In the genomic region with DNA sequence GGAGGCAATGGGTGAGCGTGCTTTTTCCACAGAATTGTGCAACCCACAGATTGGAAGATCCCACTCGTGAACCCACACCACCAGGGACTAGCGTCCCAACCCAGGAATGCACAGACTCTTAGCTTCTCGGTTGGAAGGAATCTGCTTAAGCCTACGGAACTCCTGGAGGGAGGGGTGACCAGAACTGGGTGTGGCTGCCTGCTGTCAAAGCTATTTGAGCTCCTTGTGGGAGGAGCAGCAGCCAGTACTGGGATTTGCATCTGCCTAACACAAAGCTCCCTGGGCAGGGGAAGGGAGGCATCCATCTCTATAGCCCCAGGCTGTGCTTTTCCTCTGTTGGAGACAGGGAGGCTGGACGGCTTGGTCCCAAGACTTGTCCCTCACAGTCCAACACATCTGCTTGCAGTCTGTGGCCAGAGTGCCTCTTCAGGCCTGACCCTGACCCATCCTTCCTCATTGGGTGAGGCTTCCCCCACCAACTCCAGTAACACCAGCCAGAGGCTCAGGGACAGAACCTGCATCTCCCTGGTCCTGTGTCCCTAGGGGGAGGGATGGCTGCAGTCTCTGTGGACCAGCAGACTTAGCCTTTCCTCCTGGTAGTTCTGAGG, we compare ENCODE assay signal across 25 cellular contexts. TPM values are rescaled to one million over a fixed set of nuclear protein-coding genes. Genes with fewer than 3 reads are reported as not detected.
DNase-seq lines count a peak whose midpoint lies in the region; ATAC-seq and TF ChIP-seq lines count a peak whose summit lies in the region.
"Had no signal": no experiment of that assay in that cellular context is flagged by ENCODE, and none has a peak within 500 bp of the region (broad histone marks: within the 10 kb centered on the region; RNA-seq: fewer than 3 reads in every experiment).

No MANE protein-coding gene starts in this region.

- H3K27ac ChIP-seq in H9 (ENCODE audit: insufficient read length, low read depth, low read length) (no peak overlapping the region), SJCRH30 (no peak overlapping the region)
- H3K27ac ChIP-seq: A549, KMS-11, PC-9 had no signal

- no peak overlapping the region for H3K4me3 ChIP-seq in SJCRH30
- H3K4me3 ChIP-seq: A549, GM12878, PC-9 had no signal

- H3K4me3 Mint-ChIP-seq in H9 (no peak overlapping the region), Calu3 (ENCODE audit: low read depth, unreplicated experiment) (no peak overlapping the region)
- H3K4me3 Mint-ChIP-seq: CD4-positive, alpha-beta memory T cell; T-cell had no signal

- H3K9me3 Mint-ChIP-seq in H9 (peaks cover 14 to 23% of the 10 kb centered on the region in 2 experiments; a peak in 4 of 5 replicates), Calu3 (ENCODE audit: low read depth, unreplicated experiment) (peaks cover 35% of the 10 kb centered on the region)

- WGBS in H9 (ENCODE audit: extremely low coverage, insufficient read length, low lambda C conversion rate): no CpG with 5 or more reads among the region's 6 CpGs

- H3K4me1 ChIP-seq in H9 (ENCODE audit: insufficient read depth, low read length) (no peaks in the 10 kb centered on the region), SJCRH30 (no peaks in the 10 kb centered on the region)
- H3K4me1 ChIP-seq: A549 had no signal

- H3K27me3 Mint-ChIP-seq in H9 (ENCODE audit: low read depth) (no peaks in the 10 kb centered on the region; the same call in 1 of the 2 replicates), Calu3 (ENCODE audit: unreplicated experiment) (no peaks in the 10 kb centered on the region)
- H3K27me3 Mint-ChIP-seq: CD4-positive, alpha-beta memory T cell; T-cell had no signal

- no peak overlapping the region for H2BK15ac ChIP-seq in H9 (ENCODE audit: low read depth, low read length)

- no TSS peak for BruUV-seq in Calu3 (replicated peaks; lab: Mats Ljungman, UMichigan)

- H3K27ac Mint-ChIP-seq in H9 (no peak overlapping the region), Calu3 (ENCODE audit: unreplicated experiment) (no peak overlapping the region)
- H3K27ac Mint-ChIP-seq: CD4-positive, alpha-beta memory T cell; T-cell had no signal

- intact Hi-C loops in Calu3 (cut with micrococcal nuclease; ENCODE audit: unreplicated experiment): no loop called here

- no peaks in the 10 kb centered on the region for H4K20me1 ChIP-seq in H9 (ENCODE audit: control insufficient read depth, insufficient read depth, insufficient read length)

- no peak overlapping the region for H4K8ac ChIP-seq in H9 (replicated peaks; ENCODE audit: insufficient read length, low read depth, low read length)

- H4K91ac ChIP-seq in H9 (ENCODE audit: insufficient read length, low read depth, low read length): no peak overlapping the region

- no peaks in the 10 kb centered on the region for H3K79me2 ChIP-seq in H9 (ENCODE audit: insufficient read depth, low read length)

- H3K4me1 Mint-ChIP-seq in H9: no peaks in the 10 kb centered on the region
- H3K4me1 Mint-ChIP-seq in Calu3 (ENCODE audit: low read depth, unreplicated experiment): no peaks in the 10 kb centered on the region
- H3K4me1 Mint-ChIP-seq: CD4-positive, alpha-beta memory T cell; T-cell had no signal

- no peaks in the 10 kb centered on the region for H3K36me3 ChIP-seq in SJCRH30

- no peak overlapping the region for H2BK120ac ChIP-seq in H9 (ENCODE audit: low read depth, low read length, poor library complexity, severe bottlenecking)

- no peak overlapping the region for H3K4me2 ChIP-seq in H9 (ENCODE audit: insufficient read depth, insufficient read length, low read length)
- H3K4me2 ChIP-seq: A549, KMS-11, PC-9 had no signal

- no peak overlapping the region for H2BK20ac ChIP-seq in H9 (ENCODE audit: low read depth, low read length, poor library complexity, severe bottlenecking)

- no peak overlapping the region for H3K4ac ChIP-seq in H9 (ENCODE audit: low read depth, low read length)

- H3K23me2 ChIP-seq in H9 (ENCODE audit: insufficient read length, low read depth, low read length, poor library complexity, severe bottlenecking): no peaks in the 10 kb centered on the region

- H2AFZ ChIP-seq in H9 (ENCODE audit: low read length): no peak overlapping the region
- H2AFZ ChIP-seq: PC-9 had no signal

- H4K5ac ChIP-seq in H9 (ENCODE audit: insufficient read length, low read depth, low read length): no peak overlapping the region

- H3K14ac ChIP-seq in H9 (ENCODE audit: insufficient read depth, low read length): no peak overlapping the region

- no peaks in the 10 kb centered on the region for H3K79me1 ChIP-seq in H9 (ENCODE audit: insufficient read depth, low read depth, low read length, poor library complexity, severe bottlenecking)

- TF ChIP-seq CTCF in H9 (conservative IDR thresholded peaks at IDR 0.05) (no peak), Calu3 (IDR thresholded peaks at IDR 0.05; ENCODE audit: unreplicated experiment) (no peak)

- H3K9me3 ChIP-seq in H9 (ENCODE audit: control insufficient read depth, low read depth, low read length) (no peaks in the 10 kb centered on the region), SJCRH30 (replicated peaks) (no peaks in the 10 kb centered on the region)

- H2AK5ac ChIP-seq in H9 (ENCODE audit: insufficient read length, low read length): no peak overlapping the region

- no peak overlapping the region for H2BK5ac ChIP-seq in H9 (ENCODE audit: insufficient read length, low read length)

- no peak for ATAC-seq in GM21825 (IDR thresholded peaks at IDR 0.05; ENCODE audit: unreplicated experiment)
- ATAC-seq: A549, GM12878, Right ventricle myocardium inferior, T-cell had no signal

- H3K27me3 ChIP-seq in H9 (ENCODE audit: insufficient read depth, low read length): no peaks in the 10 kb centered on the region
- H3K27me3 ChIP-seq in SJCRH30: no peaks in the 10 kb centered on the region

- H3K18ac ChIP-seq in H9 (ENCODE audit: insufficient read length, low read depth, low read length): no peak overlapping the region

- no peak overlapping the region for H3T11ph ChIP-seq in H9 (ENCODE audit: low read length)

- H3K36me3 Mint-ChIP-seq in H9 (ENCODE audit: insufficient read depth in 1 of 3, low read depth in 3 of 3) (peaks cover 0 to 11% (median 4%) of the 10 kb centered on the region in 3 experiments; a peak in 5 of 7 replicates), Calu3 (ENCODE audit: insufficient read depth, unreplicated experiment) (peaks cover 6% of the 10 kb centered on the region)
- H3K36me3 Mint-ChIP-seq: CD4-positive, alpha-beta memory T cell; T-cell had no signal

- CTCF ChIA-PET in Calu3 (lab: Charles Lee): no interaction called here

- H2BK12ac ChIP-seq in H9 (ENCODE audit: insufficient read length, low read depth, low read length): no peak overlapping the region

- no peak overlapping the region for H3K23ac ChIP-seq in H9 (ENCODE audit: insufficient read length, low read depth, low read length)

- H3K56ac ChIP-seq in H9 (ENCODE audit: insufficient read length, low read depth, low read length): no peak overlapping the region

- H3K9ac ChIP-seq in H9 (ENCODE audit: extremely low read depth, insufficient read length, low read length): no peak overlapping the region
- H3K9ac ChIP-seq: KMS-11 had no signal

- DNase-seq in H9 (peak; percentile 38), SJCRH30 (peak; percentile 2 to 8), iPS-NIHi7 (ENCODE audit: extremely low spot score) (peak; percentile 22), NCI-H146 (lab: John Stamatoyannopoulos, UW) (no peak), Calu3 (no peak), HT-29 (ENCODE audit: low spot score) (no peak)
- DNase-seq: C1 segment of cervical spinal cord; COR-L47; GDM1; H7; IMR-90; MM.1S; NCI-H1694; NCI-H2081; NCI-H2227 treated with DMSO at 0.1 percent for 48 hours; NCI-H748 treated with DMSO at 0.1 percent for 48 hours; NK-92 treated with Interleukin-12 subunit alpha and Interleukin-12 subunit beta, amount 100 ng/mL, for 24 hours; PC-9; T-cell had no signal

RNA-seq across cellular contexts. Expression of gene HNMT, which starts 27.9 kb away (rescaled TPM):
- total RNA-seq in H9 (2021) (1.3 and 1.9 TPM in 2 replicates), Calu3 (2022) (56.5 and 68.2 TPM in 2 replicates)
- 0.04 TPM in 1 of 2 replicates, not detected in the other for total RNA-seq in SJCRH30 (2014; rRNA removed; shearing (Covaris generic))
- total RNA-seq in HT-29 (2014; rRNA removed; shearing (Covaris generic)): 18.8 and 27.2 TPM in 2 replicates
- total RNA-seq: GM12878 had no signal

Comparison
In these comparisons a context has a peak if more than half of its experiments do, and no peak if none do; other contexts are left out.
1. DNase-seq: peak in H9 (single experiment), SJCRH30 (2 of 2) and iPS-NIHi7 (single experiment); none in NCI-H146 (single experiment), Calu3 (single experiment) and HT-29 (single experiment).